Comparison of ENCODE assay signal across 1 cellular context in the genomic region with DNA sequence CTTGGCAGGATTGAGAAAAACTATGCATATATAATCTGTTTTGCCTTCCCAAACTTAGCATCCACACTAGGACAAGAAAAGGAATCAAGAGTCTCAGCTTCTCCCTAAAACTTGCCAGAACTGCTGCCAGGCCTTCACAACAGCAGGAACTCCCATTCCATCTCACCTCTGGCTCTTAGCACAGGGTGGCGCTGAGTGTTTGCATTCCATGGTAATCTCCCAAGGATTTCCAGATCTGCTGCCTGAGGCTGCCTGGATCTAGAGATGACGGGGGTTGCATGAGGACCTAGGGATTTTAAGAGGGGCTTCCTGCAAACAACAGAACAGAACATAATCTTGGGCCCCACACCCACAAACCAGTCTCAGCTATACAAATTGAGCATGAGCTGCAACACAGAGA.
TF ChIP-seq lines count a peak whose summit lies in the region.

No MANE protein-coding gene starts in this region.

TF ChIP-seq in GM23338, 12 proteins besides CTCF, POLR2A, EP300 and RAD21:
- TF ChIP-seq ZNF462 (CRISPR knock-in tag; IDR thresholded peaks at IDR 0.05) (peak; percentile 36; the same call in 1 of the 2 replicates), STAT1 (IDR thresholded peaks at IDR 0.05; ENCODE audit: unreplicated experiment) (no peak)
